ENCODE assay signal across 1 cellular context in the genomic region with DNA sequence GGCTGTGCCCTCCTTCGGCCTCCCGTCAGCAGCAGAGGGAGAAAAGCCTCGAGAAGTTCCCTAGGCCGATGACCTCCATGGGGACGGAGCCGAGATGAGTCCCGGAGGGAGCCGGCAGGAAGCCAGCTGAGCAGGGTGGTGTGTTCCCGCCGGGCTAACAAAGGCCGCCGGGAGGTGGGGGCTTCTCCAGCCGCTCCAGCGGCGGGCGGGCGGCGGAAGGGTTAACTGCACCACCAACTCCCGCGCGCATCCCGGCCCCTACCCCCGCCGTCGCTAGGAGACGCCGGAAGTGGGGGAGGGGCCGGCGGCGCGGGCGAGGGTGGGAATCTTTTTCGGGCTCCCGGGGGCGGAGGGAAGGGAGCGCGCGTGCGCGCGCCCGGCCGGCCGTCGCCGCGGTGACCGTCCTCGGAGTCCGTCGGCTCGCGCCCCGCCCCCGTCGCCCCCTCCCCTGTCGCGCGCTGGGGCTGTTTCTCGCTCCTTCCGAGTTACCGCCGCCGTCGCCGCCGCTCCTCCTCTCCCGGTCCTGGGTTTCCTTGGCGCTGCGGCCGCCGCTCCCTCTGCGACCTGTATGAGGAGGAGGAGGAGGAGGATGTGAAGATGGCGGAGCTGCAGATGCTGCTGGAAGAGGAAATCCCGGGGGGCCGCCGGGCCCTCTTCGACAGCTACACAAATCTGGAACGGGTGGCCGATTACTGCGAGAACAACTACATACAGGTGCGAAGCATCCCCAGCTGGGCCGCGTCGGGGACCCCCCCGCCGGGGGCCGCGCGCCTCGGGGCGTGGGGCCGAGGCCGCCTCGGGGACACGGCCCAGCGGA.
A peak's percentile ranks its signal among the peaks of the same experiment; 100 is the strongest.
TF ChIP-seq lines count a peak whose summit lies in the region.

Gene ABI2 (plus strand): TSS at position 477 of the 817 bp plus-strand sequence. CDS start 121 bp downstream, at position 598.

TF ChIP-seq in HepG2, 621 proteins besides CTCF, POLR2A, EP300 and RAD21 (continued from another document and continues in another):
- TF ChIP-seq ZBTB4 (CRISPR knock-in tag; IDR thresholded peaks at IDR 0.05; ENCODE audit: borderline replicate concordance) (peak; percentile 36; the same call in 1 of the 2 replicates), WIZ (CRISPR knock-in tag; IDR thresholded peaks at IDR 0.05) (no peak), ZNF510 (CRISPR knock-in tag; IDR thresholded peaks at IDR 0.05; ENCODE audit: low read depth) (0 out of 2 replicates have a peak, but pooled peaks have one; percentile 26), SNAPC2 (CRISPR knock-in tag; IDR thresholded peaks at IDR 0.05) (peak; percentile 18; the same call in 1 of the 2 replicates), ZNF557 (CRISPR knock-in tag; IDR thresholded peaks at IDR 0.05) (peak; percentile 66; the same call in 1 of the 2 replicates), NPAS2 (CRISPR knock-in tag; IDR thresholded peaks at IDR 0.05; ENCODE audit: borderline replicate concordance) (no peak), HMGA1 (CRISPR knock-in tag; conservative IDR thresholded peaks at IDR 0.05) (no peak), ZNF883 (CRISPR knock-in tag; IDR thresholded peaks at IDR 0.05; ENCODE audit: not compliant biosample characterization) (peak; percentile 73), HDAC6 (IDR thresholded peaks at IDR 0.05; ENCODE audit: low read depth, low read length) (no peak), ADNP (CRISPR knock-in tag; IDR thresholded peaks at IDR 0.05) (no peak), ZNF367 (CRISPR knock-in tag; IDR thresholded peaks at IDR 0.05; ENCODE audit: borderline replicate concordance) (no peak), ETS1 (CRISPR knock-in tag; IDR thresholded peaks at IDR 0.05) (no peak), FOXK1 (CRISPR knock-in tag; IDR thresholded peaks at IDR 0.05; ENCODE audit: borderline replicate concordance, low read depth) (peak; percentile 70), ZNF225 (CRISPR knock-in tag; IDR thresholded peaks at IDR 0.05) (no peak), MAFK (conservative IDR thresholded peaks at IDR 0.05 in 1 of 2, IDR thresholded peaks at IDR 0.05 in 1 of 2; ENCODE audit: low read length in 2 of 2) (no peak), CHD4 (IDR thresholded peaks at IDR 0.05; ENCODE audit: borderline replicate concordance, low read length) (no peak), GZF1 (CRISPR knock-in tag; IDR thresholded peaks at IDR 0.05) (no peak), ZNF83 (CRISPR knock-in tag; IDR thresholded peaks at IDR 0.05; ENCODE audit: borderline replicate concordance) (0 out of 2 replicates have a peak, but pooled peaks have one; percentile 18), MTF1 (CRISPR knock-in tag; IDR thresholded peaks at IDR 0.05) (0 out of 2 replicates have a peak, but pooled peaks have one; percentile 31), ERF (CRISPR knock-in tag; IDR thresholded peaks at IDR 0.05) (peak; percentile 71), ZNF577 (CRISPR knock-in tag; IDR thresholded peaks at IDR 0.05; ENCODE audit: borderline replicate concordance, low read depth) (no peak), ZNF414 (CRISPR knock-in tag; IDR thresholded peaks at IDR 0.05) (peak; percentile 91), ZNF264 (CRISPR knock-in tag; IDR thresholded peaks at IDR 0.05) (peak; percentile 83; the same call in 1 of the 2 replicates), ATM (IDR thresholded peaks at IDR 0.05; ENCODE audit: borderline replicate concordance) (no peak), ZSCAN9 (CRISPR knock-in tag; IDR thresholded peaks at IDR 0.05; ENCODE audit: borderline replicate concordance) (peak; percentile 55; the same call in 1 of the 2 replicates), ATRX (CRISPR knock-in tag; IDR thresholded peaks at IDR 0.05; ENCODE audit: borderline replicate concordance) (no peak), ZBTB20 (CRISPR knock-in tag; IDR thresholded peaks at IDR 0.05; ENCODE audit: borderline replicate concordance, low read depth) (0 out of 2 replicates have a peak, but pooled peaks have one; percentile 25), ZBTB2 (CRISPR knock-in tag; IDR thresholded peaks at IDR 0.05; ENCODE audit: low read depth) (peak; percentile 80), IKZF4 (CRISPR knock-in tag; IDR thresholded peaks at IDR 0.05; ENCODE audit: borderline replicate concordance, low read depth, not compliant biosample characterization) (no peak), ZBTB1 (CRISPR knock-in tag; IDR thresholded peaks at IDR 0.05; ENCODE audit: borderline replicate concordance) (peak; percentile 71), SRY (CRISPR knock-in tag; IDR thresholded peaks at IDR 0.05) (0 out of 2 replicates have a peak, but pooled peaks have one; percentile 70), ZMYM4 (CRISPR knock-in tag; IDR thresholded peaks at IDR 0.05) (peak; percentile 84)
- TF ChIP-seq, protein P1, sequence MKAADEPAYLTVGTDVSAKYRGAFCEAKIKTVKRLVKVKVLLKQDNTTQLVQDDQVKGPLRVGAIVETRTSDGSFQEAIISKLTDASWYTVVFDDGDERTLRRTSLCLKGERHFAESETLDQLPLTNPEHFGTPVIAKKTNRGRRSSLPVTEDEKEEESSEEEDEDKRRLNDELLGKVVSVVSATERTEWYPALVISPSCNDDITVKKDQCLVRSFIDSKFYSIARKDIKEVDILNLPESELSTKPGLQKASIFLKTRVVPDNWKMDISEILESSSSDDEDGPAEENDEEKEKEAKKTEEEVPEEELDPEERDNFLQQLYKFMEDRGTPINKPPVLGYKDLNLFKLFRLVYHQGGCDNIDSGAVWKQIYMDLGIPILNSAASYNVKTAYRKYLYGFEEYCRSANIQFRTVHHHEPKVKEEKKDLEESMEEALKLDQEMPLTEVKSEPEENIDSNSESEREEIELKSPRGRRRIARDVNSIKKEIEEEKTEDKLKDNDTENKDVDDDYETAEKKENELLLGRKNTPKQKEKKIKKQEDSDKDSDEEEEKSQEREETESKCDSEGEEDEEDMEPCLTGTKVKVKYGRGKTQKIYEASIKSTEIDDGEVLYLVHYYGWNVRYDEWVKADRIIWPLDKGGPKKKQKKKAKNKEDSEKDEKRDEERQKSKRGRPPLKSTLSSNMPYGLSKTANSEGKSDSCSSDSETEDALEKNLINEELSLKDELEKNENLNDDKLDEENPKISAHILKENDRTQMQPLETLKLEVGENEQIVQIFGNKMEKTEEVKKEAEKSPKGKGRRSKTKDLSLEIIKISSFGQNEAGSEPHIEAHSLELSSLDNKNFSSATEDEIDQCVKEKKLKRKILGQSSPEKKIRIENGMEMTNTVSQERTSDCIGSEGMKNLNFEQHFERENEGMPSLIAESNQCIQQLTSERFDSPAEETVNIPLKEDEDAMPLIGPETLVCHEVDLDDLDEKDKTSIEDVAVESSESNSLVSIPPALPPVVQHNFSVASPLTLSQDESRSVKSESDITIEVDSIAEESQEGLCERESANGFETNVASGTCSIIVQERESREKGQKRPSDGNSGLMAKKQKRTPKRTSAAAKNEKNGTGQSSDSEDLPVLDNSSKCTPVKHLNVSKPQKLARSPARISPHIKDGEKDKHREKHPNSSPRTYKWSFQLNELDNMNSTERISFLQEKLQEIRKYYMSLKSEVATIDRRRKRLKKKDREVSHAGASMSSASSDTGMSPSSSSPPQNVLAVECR (CRISPR knock-in tag; IDR thresholded peaks at IDR 0.05; ENCODE audit: borderline replicate concordance): peak; percentile 94
- TF ChIP-seq, protein P2, sequence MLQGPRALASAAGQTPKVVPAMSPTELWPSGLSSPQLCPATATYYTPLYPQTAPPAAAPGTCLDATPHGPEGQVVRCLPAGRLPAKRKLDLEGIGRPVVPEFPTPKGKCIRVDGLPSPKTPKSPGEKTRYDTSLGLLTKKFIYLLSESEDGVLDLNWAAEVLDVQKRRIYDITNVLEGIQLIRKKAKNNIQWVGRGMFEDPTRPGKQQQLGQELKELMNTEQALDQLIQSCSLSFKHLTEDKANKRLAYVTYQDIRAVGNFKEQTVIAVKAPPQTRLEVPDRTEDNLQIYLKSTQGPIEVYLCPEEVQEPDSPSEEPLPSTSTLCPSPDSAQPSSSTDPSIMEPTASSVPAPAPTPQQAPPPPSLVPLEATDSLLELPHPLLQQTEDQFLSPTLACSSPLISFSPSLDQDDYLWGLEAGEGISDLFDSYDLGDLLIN (CRISPR knock-in tag; IDR thresholded peaks at IDR 0.05; ENCODE audit: borderline replicate concordance): 0 out of 2 replicates have a peak, but pooled peaks have one; percentile 80
- TF ChIP-seq, protein P3, sequence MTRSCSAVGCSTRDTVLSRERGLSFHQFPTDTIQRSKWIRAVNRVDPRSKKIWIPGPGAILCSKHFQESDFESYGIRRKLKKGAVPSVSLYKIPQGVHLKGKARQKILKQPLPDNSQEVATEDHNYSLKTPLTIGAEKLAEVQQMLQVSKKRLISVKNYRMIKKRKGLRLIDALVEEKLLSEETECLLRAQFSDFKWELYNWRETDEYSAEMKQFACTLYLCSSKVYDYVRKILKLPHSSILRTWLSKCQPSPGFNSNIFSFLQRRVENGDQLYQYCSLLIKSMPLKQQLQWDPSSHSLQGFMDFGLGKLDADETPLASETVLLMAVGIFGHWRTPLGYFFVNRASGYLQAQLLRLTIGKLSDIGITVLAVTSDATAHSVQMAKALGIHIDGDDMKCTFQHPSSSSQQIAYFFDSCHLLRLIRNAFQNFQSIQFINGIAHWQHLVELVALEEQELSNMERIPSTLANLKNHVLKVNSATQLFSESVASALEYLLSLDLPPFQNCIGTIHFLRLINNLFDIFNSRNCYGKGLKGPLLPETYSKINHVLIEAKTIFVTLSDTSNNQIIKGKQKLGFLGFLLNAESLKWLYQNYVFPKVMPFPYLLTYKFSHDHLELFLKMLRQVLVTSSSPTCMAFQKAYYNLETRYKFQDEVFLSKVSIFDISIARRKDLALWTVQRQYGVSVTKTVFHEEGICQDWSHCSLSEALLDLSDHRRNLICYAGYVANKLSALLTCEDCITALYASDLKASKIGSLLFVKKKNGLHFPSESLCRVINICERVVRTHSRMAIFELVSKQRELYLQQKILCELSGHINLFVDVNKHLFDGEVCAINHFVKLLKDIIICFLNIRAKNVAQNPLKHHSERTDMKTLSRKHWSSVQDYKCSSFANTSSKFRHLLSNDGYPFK (CRISPR knock-in tag; IDR thresholded peaks at IDR 0.05; ENCODE audit: borderline replicate concordance): peak; percentile 83; the same call in 1 of the 2 replicates
- TF ChIP-seq, protein P4, sequence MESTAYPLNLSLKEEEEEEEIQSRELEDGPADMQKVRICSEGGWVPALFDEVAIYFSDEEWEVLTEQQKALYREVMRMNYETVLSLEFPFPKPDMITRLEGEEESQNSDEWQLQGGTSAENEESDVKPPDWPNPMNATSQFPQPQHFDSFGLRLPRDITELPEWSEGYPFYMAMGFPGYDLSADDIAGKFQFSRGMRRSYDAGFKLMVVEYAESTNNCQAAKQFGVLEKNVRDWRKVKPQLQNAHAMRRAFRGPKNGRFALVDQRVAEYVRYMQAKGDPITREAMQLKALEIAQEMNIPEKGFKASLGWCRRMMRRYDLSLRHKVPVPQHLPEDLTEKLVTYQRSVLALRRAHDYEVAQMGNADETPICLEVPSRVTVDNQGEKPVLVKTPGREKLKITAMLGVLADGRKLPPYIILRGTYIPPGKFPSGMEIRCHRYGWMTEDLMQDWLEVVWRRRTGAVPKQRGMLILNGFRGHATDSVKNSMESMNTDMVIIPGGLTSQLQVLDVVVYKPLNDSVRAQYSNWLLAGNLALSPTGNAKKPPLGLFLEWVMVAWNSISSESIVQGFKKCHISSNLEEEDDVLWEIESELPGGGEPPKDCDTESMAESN (CRISPR knock-in tag; conservative IDR thresholded peaks at IDR 0.05): 0 out of 2 replicates have a peak, but pooled peaks have one; percentile 16
